In the genomic region with DNA sequence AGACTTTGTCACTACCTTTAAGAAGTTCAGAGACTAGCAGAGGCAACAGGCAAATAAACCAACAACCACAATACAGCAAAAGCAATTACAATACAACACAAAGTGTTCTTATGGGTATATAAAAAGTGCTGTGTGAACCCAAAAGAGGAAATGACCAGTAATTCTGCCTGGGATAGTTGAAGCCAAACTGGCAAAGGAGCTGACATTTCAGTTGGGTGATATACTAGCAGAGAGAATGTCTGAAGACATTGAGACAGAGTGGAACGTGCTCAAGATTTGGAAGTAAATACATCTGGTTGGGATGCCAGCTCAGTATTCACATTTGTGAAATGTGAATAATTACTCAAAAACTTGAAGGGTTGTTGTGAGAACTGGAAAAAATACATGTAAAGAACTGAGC, we compare ENCODE assay signal across 20 cellular contexts.
"Had no signal": no experiment of that assay in that cellular context is flagged by ENCODE, and none has a peak within 500 bp of the region (broad histone marks: within the 10 kb centered on the region; RNA-seq: fewer than 3 reads in every experiment).

No MANE protein-coding gene starts in this region.

- H3K4me1 ChIP-seq: adrenal gland, parathyroid adenoma, tibial artery had no signal

- H3K27me3 ChIP-seq: adrenal gland, hepatocyte, neutrophil, tibial artery had no signal

- DNase-seq: activated CD4-positive, alpha-beta T cell treated with anti-CD3 and anti-CD28 coated beads, Interleukin-2, amount 50 U/mL, for 4 hours; activated gamma-delta T cell treated with Interleukin-2 at 50 U/mL for 16 hours; activated T-cell treated with anti-CD3 and anti-CD28 coated beads for 4 hours; adrenal gland; cerebellar nuclear complex; cortex of kidney; left cardiac atrium; mesenchymal stem cell; naive thymus-derived CD4-positive, alpha-beta T cell; retina; stimulated activated naive CD8-positive, alpha-beta T cell treated with anti-CD3 and anti-CD28 coated beads, Interleukin-15, Interleukin-2, amounts not matched to agents 100 U/mL and 50 U/mL, for 24 hours; substantia nigra; T-helper 2 cell; tibial artery had no signal

- H3K9me3 ChIP-seq: adrenal gland, neutrophil, tibial artery had no signal

- H3K36me3 ChIP-seq: adrenal gland, neutrophil, tibial artery had no signal

- H3K9me3 Mint-ChIP-seq: activated naive CD4-positive, alpha-beta T cell treated with anti-CD3 and anti-CD28 coated beads, Interleukin-2, amount 50 U/mL, for 72 hours; activated T-helper 1 cell treated with anti-CD3 and anti-CD28 coated beads, Interleukin-12 subunit alpha, Interleukin-12 subunit beta, Interleukin-2, Interleukin-4 antibody, amounts not matched to agents 30 ng/mL and 10 ng/mL and 1 ng/mL, durations not matched to agents 14 hours and 24 hours and 36 hours had no signal

- H3K27ac Mint-ChIP-seq: activated naive CD4-positive, alpha-beta T cell treated with anti-CD3 and anti-CD28 coated beads, Interleukin-2, amount 50 U/mL, for 72 hours; activated T-helper 1 cell treated with anti-CD3 and anti-CD28 coated beads, Interleukin-12 subunit alpha, Interleukin-12 subunit beta, Interleukin-2, Interleukin-4 antibody, amounts not matched to agents 30 ng/mL and 10 ng/mL and 1 ng/mL, durations not matched to agents 14 hours and 24 hours and 36 hours; naive thymus-derived CD4-positive, alpha-beta T cell had no signal

- H3K4me3 Mint-ChIP-seq: activated T-helper 1 cell treated with anti-CD3 and anti-CD28 coated beads, Interleukin-12 subunit alpha, Interleukin-12 subunit beta, Interleukin-2, Interleukin-4 antibody, amounts not matched to agents 30 ng/mL and 10 ng/mL and 1 ng/mL, durations not matched to agents 14 hours and 24 hours and 36 hours; naive thymus-derived CD4-positive, alpha-beta T cell had no signal

- H3K36me3 Mint-ChIP-seq: activated naive CD4-positive, alpha-beta T cell treated with anti-CD3 and anti-CD28 coated beads, Interleukin-2, amount 50 U/mL, for 72 hours; naive thymus-derived CD4-positive, alpha-beta T cell had no signal

- ATAC-seq: activated naive CD4-positive, alpha-beta T cell treated with anti-CD3 and anti-CD28 coated beads, Interleukin-2, amount 50 U/mL, for 72 hours; left cardiac atrium; naive thymus-derived CD4-positive, alpha-beta T cell; stimulated activated naive CD8-positive, alpha-beta T cell treated with anti-CD3 and anti-CD28 coated beads, Interleukin-15, Interleukin-2, amounts not matched to agents 100 U/mL and 50 U/mL, for 24 hours had no signal

- H3K27ac ChIP-seq: adrenal gland, neutrophil, parathyroid adenoma, tibial artery, WERI-Rb-1 had no signal

- H3K4me3 ChIP-seq: adrenal gland, hepatocyte, tibial artery had no signal
